In genomic region chr16:49596119-49596518, GRCh38 we compare ENCODE assay signal across 13 cellular contexts.
DNase-seq lines count a peak whose midpoint lies in the region; ATAC-seq and TF ChIP-seq lines count a peak whose summit lies in the region.
"Had no signal": no experiment of that assay in that cellular context is flagged by ENCODE, and none has a peak within 500 bp of the region (broad histone marks: within the 10 kb centered on the region; RNA-seq: fewer than 3 reads in every experiment).

No MANE protein-coding gene starts in this region.

- H3K27ac ChIP-seq in SJSA1: no peak overlapping the region
- H3K27ac ChIP-seq: tibial artery had no signal

- no peaks in the 10 kb centered on the region for H3K27me3 ChIP-seq in SJSA1 (replicated peaks)

- H3K4me1 ChIP-seq in SJSA1 (replicated peaks): no peaks in the 10 kb centered on the region

- TF ChIP-seq CTCF in fibroblast of pulmonary artery (IDR thresholded peaks at IDR 0.05; ENCODE audit: low read length, missing control alignments): no peak
- no peak for TF ChIP-seq CTCF in osteocyte (IDR thresholded peaks at IDR 0.05)

- peaks cover 42% of the 10 kb centered on the region for H3K4me1 Mint-ChIP-seq in osteocyte (ENCODE audit: unreplicated experiment)

- no peak overlapping the region for H3K4me3 ChIP-seq in SJSA1
- peak overlapping the region; percentile 2 for H3K4me3 ChIP-seq in fibroblast of pulmonary artery (replicated peaks; ENCODE audit: low read depth, low read length)
- H3K4me3 ChIP-seq: tibial artery had no signal

- no peaks in the 10 kb centered on the region for H3K9me3 ChIP-seq in SJSA1 (replicated peaks)
- H3K9me3 ChIP-seq: tibial artery had no signal

- no peaks in the 10 kb centered on the region for H3K36me3 ChIP-seq in SJSA1
- H3K36me3 ChIP-seq: tibial artery had no signal

- H3K27ac Mint-ChIP-seq in osteocyte (ENCODE audit: unreplicated experiment): peak overlapping the region; percentile 94
- H3K27ac Mint-ChIP-seq: activated T-cell treated with anti-CD3 and anti-CD28 coated beads, Interleukin-2, amount 50 U/mL, for 24 hours; natural killer cell treated with Interleukin-12 subunit alpha and Interleukin-12 subunit beta and Interleukin-15 and Interleukin-18, amount 100 ng/mL, for 72 hours had no signal

- H3K36me3 Mint-ChIP-seq in osteocyte (ENCODE audit: unreplicated experiment): no peaks in the 10 kb centered on the region
- H3K36me3 Mint-ChIP-seq: natural killer cell treated with Interleukin-12 subunit alpha and Interleukin-12 subunit beta and Interleukin-15 and Interleukin-18, amount 100 ng/mL, for 72 hours had no signal

- peaks cover 3% of the 10 kb centered on the region for H3K27me3 Mint-ChIP-seq in osteocyte (ENCODE audit: unreplicated experiment)

- ATAC-seq in GM19467 (IDR thresholded peaks at IDR 0.05; ENCODE audit: unreplicated experiment) (no peak), GM18502 (IDR thresholded peaks at IDR 0.05; ENCODE audit: poor library complexity, unreplicated experiment) (no peak)
- ATAC-seq: natural killer cell treated with Interleukin-12 subunit alpha and Interleukin-12 subunit beta and Interleukin-15 and Interleukin-18, amount 100 ng/mL, for 72 hours had no signal

- DNase-seq in Daoy (ENCODE audit: low read depth) (peak; percentile 39), SJSA1 (ENCODE audit: low read depth in 1 of 2, low spot score in 2 of 2) (peak; percentile 16 to 40), fibroblast of pulmonary artery (ENCODE audit: low read depth) (peak; percentile 59), osteocyte (ENCODE audit: extremely low spot score, unreplicated experiment) (peak; percentile 21), EL (no peak), HuH-7 (ENCODE audit: low spot score) (no peak)
- DNase-seq: activated T-cell treated with anti-CD3 and anti-CD28 coated beads, Interleukin-2, amount 50 U/mL, for 24 hours; DMS153; stimulated activated CD4-positive, alpha-beta T cell treated with anti-CD3 and anti-CD28 coated beads, Interleukin-4, amount 100 ng/mL, for 4 hours had no signal

- H3K4me3 Mint-ChIP-seq in osteocyte (ENCODE audit: unreplicated experiment): peak overlapping the region; percentile 66
- H3K4me3 Mint-ChIP-seq: activated T-cell treated with anti-CD3 and anti-CD28 coated beads, Interleukin-2, amount 50 U/mL, for 24 hours; natural killer cell treated with Interleukin-12 subunit alpha and Interleukin-12 subunit beta and Interleukin-15 and Interleukin-18, amount 100 ng/mL, for 72 hours had no signal

- no peaks in the 10 kb centered on the region for H3K9me3 Mint-ChIP-seq in osteocyte (ENCODE audit: unreplicated experiment)
- H3K9me3 Mint-ChIP-seq: activated T-cell treated with anti-CD3 and anti-CD28 coated beads, Interleukin-2, amount 50 U/mL, for 24 hours; natural killer cell treated with Interleukin-12 subunit alpha and Interleukin-12 subunit beta and Interleukin-15 and Interleukin-18, amount 100 ng/mL, for 72 hours had no signal

Comparison
In these comparisons a context has a peak if more than half of its experiments do, and no peak if none do; other contexts are left out.
1. DNase-seq: peak in Daoy (single experiment), SJSA1 (2 of 2), fibroblast of pulmonary artery (single experiment) and osteocyte (single experiment); none in EL (single experiment) and HuH-7 (single experiment).